9 cellular contexts compared by ENCODE assay signal in genomic region chr3:33980252-33980651, GRCh38.
DNase-seq lines count a peak whose midpoint lies in the region; ATAC-seq and TF ChIP-seq lines count a peak whose summit lies in the region.
"Had no signal": no experiment of that assay in that cellular context is flagged by ENCODE, and none has a peak within 500 bp of the region (broad histone marks: within the 10 kb centered on the region; RNA-seq: fewer than 3 reads in every experiment).

No MANE protein-coding gene starts in this region.

- H3K4me1 ChIP-seq in mucosa of descending colon (ENCODE audit: low read depth), result no peaks in the 10 kb centered on the region

- DNase-seq in GM10248 (ENCODE audit: extremely low spot score), result no peak
- peak; percentile 29 for DNase-seq in NCI-H2029 (lab: John Stamatoyannopoulos, UW)
- peak; percentile 59 to 85 for DNase-seq in cardiac fibroblast (ENCODE audit: low read depth in 2 of 2)
- DNase-seq in non-pigmented ciliary epithelial cell (ENCODE audit: low read depth), result peak; percentile 38
- no peak for DNase-seq in mucosa of descending colon
- DNase-seq in cardiac septum (ENCODE audit: low spot score), result no peak
- DNase-seq in germinal center (ENCODE audit: low spot score), result no peak
- no peak for DNase-seq in stimulated activated CD4-positive, alpha-beta T cell treated with anti-CD3 and anti-CD28 coated beads, Interleukin-4, amount 100 ng/mL, for 1 hour
- DNase-seq: NCI-H1105 had no signal

- H3K36me3 ChIP-seq in mucosa of descending colon (ENCODE audit: low read depth), result no peaks in the 10 kb centered on the region

- no peaks in the 10 kb centered on the region for H3K9me3 ChIP-seq in mucosa of descending colon

- intact Hi-C loops in mucosa of descending colon (cut with DNase I, micrococcal nuclease), result no loop called here
- intact Hi-C loops in cardiac septum (cut with DNase I), result no loop called here

- POLR2A ChIA-PET in GM10248 (lab: Yijun Ruan, JAX), result no interaction called here

- CTCF ChIA-PET in GM10248 (lab: Yijun Ruan, JAX), result interaction anchor here (0.8 to 1.8 kb wide), 8 partner anchors 12 to 1929 kb away, joined by 3 to 17 read pairs (median 4); no protein-coding TSS in a partner anchor

- TF ChIP-seq CTCF in GM10248 (IDR thresholded peaks at IDR 0.05; ENCODE audit: control extremely low read depth, extremely low read depth, low read depth, missing control alignments) (peak; percentile 60), cardiac fibroblast (IDR thresholded peaks at IDR 0.05; ENCODE audit: low read depth, low read length) (peak; percentile 55), mucosa of descending colon (IDR thresholded peaks at IDR 0.05) (no peak)

- H3K4me3 ChIP-seq in cardiac fibroblast (replicated peaks in 1 of 2; ENCODE audit: low read depth in 2 of 2, low read length in 2 of 2), result no peak overlapping the region
- H3K4me3 ChIP-seq in mucosa of descending colon, result no peak overlapping the region

- ATAC-seq in mucosa of descending colon, result no peak

Comparison
In these comparisons a context has a peak if more than half of its experiments do, and no peak if none do; other contexts are left out.
1. DNase-seq: peak in NCI-H2029 (single experiment), cardiac fibroblast (2 of 2) and non-pigmented ciliary epithelial cell (single experiment); none in GM10248 (single experiment), mucosa of descending colon (0 of 3), cardiac septum (single experiment), germinal center (single experiment) and stimulated activated CD4-positive, alpha-beta T cell treated with anti-CD3 and anti-CD28 coated beads, Interleukin-4, amount 100 ng/mL, for 1 hour (single experiment).